Comparison of ENCODE assay signal across 1 cellular context in the genomic region with DNA sequence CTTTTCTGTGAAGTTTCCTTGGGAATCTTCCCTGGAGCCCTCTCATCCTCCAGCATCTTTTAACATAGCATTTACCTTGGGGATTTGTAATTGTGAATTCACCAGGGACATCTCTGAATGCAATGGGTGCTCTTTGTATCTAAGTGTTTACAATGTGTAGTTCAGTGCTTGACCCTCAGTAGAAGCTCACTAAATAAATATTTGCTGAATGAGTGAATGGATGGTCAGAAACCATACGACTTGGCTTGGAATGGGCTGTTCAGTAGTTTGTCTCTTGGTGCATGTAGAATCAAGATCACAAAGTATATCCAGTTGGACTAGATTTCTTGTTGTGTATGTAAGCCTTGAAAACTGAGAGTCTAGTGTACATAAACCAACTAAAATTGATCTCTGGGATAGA.
A peak's percentile ranks its signal among the peaks of the same experiment; 100 is the strongest.
TF ChIP-seq lines count a peak whose summit lies in the region.

No MANE protein-coding gene starts in this region.

TF ChIP-seq in HepG2, 621 proteins besides CTCF, POLR2A, EP300 and RAD21 (continued from another document):
- TF ChIP-seq, protein P1, sequence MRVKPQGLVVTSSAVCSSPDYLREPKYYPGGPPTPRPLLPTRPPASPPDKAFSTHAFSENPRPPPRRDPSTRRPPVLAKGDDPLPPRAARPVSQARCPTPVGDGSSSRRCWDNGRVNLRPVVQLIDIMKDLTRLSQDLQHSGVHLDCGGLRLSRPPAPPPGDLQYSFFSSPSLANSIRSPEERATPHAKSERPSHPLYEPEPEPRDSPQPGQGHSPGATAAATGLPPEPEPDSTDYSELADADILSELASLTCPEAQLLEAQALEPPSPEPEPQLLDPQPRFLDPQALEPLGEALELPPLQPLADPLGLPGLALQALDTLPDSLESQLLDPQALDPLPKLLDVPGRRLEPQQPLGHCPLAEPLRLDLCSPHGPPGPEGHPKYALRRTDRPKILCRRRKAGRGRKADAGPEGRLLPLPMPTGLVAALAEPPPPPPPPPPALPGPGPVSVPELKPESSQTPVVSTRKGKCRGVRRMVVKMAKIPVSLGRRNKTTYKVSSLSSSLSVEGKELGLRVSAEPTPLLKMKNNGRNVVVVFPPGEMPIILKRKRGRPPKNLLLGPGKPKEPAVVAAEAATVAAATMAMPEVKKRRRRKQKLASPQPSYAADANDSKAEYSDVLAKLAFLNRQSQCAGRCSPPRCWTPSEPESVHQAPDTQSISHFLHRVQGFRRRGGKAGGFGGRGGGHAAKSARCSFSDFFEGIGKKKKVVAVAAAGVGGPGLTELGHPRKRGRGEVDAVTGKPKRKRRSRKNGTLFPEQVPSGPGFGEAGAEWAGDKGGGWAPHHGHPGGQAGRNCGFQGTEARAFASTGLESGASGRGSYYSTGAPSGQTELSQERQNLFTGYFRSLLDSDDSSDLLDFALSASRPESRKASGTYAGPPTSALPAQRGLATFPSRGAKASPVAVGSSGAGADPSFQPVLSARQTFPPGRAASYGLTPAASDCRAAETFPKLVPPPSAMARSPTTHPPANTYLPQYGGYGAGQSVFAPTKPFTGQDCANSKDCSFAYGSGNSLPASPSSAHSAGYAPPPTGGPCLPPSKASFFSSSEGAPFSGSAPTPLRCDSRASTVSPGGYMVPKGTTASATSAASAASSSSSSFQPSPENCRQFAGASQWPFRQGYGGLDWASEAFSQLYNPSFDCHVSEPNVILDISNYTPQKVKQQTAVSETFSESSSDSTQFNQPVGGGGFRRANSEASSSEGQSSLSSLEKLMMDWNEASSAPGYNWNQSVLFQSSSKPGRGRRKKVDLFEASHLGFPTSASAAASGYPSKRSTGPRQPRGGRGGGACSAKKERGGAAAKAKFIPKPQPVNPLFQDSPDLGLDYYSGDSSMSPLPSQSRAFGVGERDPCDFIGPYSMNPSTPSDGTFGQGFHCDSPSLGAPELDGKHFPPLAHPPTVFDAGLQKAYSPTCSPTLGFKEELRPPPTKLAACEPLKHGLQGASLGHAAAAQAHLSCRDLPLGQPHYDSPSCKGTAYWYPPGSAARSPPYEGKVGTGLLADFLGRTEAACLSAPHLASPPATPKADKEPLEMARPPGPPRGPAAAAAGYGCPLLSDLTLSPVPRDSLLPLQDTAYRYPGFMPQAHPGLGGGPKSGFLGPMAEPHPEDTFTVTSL (CRISPR knock-in tag; IDR thresholded peaks at IDR 0.05; ENCODE audit: borderline replicate concordance) = peak; percentile 67; the same call in 1 of the 2 replicates
- TF ChIP-seq SOX6 (IDR thresholded peaks at IDR 0.05) = no peak
- TF ChIP-seq SOX6 (CRISPR knock-in tag; IDR thresholded peaks at IDR 0.05) = peak; percentile 16; the same call in 1 of the 2 replicates
- peak; percentile 32; the same call in 1 of the 2 replicates for TF ChIP-seq NR2F6 (IDR thresholded peaks at IDR 0.05)
- no peak for TF ChIP-seq NR2F6 (CRISPR knock-in tag; IDR thresholded peaks at IDR 0.05)
- TF ChIP-seq NFIC (IDR thresholded peaks at IDR 0.05; ENCODE audit: low read length) = 0 out of 2 replicates have a peak, but pooled peaks have one; percentile 19
- TF ChIP-seq, protein P2, sequence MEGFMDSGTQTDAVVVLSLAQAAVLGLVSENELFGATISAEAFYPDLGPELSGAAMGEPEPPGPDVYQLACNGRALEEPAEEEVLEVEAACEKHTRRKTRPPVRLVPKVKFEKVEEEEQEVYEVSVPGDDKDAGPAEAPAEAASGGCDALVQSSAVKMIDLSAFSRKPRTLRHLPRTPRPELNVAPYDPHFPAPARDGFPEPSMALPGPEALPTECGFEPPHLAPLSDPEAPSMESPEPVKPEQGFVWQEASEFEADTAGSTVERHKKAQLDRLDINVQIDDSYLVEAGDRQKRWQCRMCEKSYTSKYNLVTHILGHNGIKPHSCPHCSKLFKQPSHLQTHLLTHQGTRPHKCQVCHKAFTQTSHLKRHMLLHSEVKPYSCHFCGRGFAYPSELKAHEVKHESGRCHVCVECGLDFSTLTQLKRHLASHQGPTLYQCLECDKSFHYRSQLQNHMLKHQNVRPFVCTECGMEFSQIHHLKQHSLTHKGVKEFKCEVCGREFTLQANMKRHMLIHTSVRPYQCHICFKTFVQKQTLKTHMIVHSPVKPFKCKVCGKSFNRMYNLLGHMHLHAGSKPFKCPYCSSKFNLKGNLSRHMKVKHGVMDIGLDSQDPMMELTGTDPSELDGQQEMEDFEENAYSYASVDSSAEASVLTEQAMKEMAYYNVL (CRISPR knock-in tag; IDR thresholded peaks at IDR 0.05; ENCODE audit: borderline replicate concordance) = peak; percentile 68; the same call in 1 of the 2 replicates
- no peak for TF ChIP-seq NCOA5 (CRISPR knock-in tag; IDR thresholded peaks at IDR 0.05)
- no peak for TF ChIP-seq TBL1XR1 (IDR thresholded peaks at IDR 0.05; ENCODE audit: borderline replicate concordance, low read length, partially characterized antibody)
- no peak for TF ChIP-seq ZNF747 (CRISPR knock-in tag; IDR thresholded peaks at IDR 0.05; ENCODE audit: borderline replicate concordance)
- TF ChIP-seq NFRKB (IDR thresholded peaks at IDR 0.05) = no peak
- TF ChIP-seq PHF20 (CRISPR knock-in tag; IDR thresholded peaks at IDR 0.05) = no peak
- TF ChIP-seq ZNF552 (CRISPR knock-in tag; IDR thresholded peaks at IDR 0.05; ENCODE audit: borderline replicate concordance) = no peak
- peak; percentile 43; the same call in 1 of the 2 replicates for TF ChIP-seq ZNF331 (CRISPR knock-in tag; IDR thresholded peaks at IDR 0.05)
- TF ChIP-seq MAFF (IDR thresholded peaks at IDR 0.05; ENCODE audit: low read depth, low read length) = no peak
- TF ChIP-seq EZH2 (conservative IDR thresholded peaks at IDR 0.05; ENCODE audit: low read depth, low read length) = no peak
- no peak for TF ChIP-seq IRF2 (CRISPR knock-in tag; IDR thresholded peaks at IDR 0.05)
- TF ChIP-seq JARID2 (CRISPR knock-in tag; IDR thresholded peaks at IDR 0.05; ENCODE audit: insufficient replicate concordance) = no peak
- peak; percentile 91 for TF ChIP-seq ZNF24 (IDR thresholded peaks at IDR 0.05)
- no peak for TF ChIP-seq ATRX (CRISPR knock-in tag; IDR thresholded peaks at IDR 0.05; ENCODE audit: borderline replicate concordance)
- no peak for TF ChIP-seq ZNF891 (CRISPR knock-in tag; IDR thresholded peaks at IDR 0.05)
- TF ChIP-seq, protein P3, sequence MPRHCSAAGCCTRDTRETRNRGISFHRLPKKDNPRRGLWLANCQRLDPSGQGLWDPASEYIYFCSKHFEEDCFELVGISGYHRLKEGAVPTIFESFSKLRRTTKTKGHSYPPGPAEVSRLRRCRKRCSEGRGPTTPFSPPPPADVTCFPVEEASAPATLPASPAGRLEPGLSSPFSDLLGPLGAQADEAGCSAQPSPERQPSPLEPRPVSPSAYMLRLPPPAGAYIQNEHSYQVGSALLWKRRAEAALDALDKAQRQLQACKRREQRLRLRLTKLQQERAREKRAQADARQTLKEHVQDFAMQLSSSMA (CRISPR knock-in tag; IDR thresholded peaks at IDR 0.05) = no peak
- peak; percentile 34; the same call in 1 of the 2 replicates for TF ChIP-seq RARA (CRISPR knock-in tag; IDR thresholded peaks at IDR 0.05)
- TF ChIP-seq, protein P4, sequence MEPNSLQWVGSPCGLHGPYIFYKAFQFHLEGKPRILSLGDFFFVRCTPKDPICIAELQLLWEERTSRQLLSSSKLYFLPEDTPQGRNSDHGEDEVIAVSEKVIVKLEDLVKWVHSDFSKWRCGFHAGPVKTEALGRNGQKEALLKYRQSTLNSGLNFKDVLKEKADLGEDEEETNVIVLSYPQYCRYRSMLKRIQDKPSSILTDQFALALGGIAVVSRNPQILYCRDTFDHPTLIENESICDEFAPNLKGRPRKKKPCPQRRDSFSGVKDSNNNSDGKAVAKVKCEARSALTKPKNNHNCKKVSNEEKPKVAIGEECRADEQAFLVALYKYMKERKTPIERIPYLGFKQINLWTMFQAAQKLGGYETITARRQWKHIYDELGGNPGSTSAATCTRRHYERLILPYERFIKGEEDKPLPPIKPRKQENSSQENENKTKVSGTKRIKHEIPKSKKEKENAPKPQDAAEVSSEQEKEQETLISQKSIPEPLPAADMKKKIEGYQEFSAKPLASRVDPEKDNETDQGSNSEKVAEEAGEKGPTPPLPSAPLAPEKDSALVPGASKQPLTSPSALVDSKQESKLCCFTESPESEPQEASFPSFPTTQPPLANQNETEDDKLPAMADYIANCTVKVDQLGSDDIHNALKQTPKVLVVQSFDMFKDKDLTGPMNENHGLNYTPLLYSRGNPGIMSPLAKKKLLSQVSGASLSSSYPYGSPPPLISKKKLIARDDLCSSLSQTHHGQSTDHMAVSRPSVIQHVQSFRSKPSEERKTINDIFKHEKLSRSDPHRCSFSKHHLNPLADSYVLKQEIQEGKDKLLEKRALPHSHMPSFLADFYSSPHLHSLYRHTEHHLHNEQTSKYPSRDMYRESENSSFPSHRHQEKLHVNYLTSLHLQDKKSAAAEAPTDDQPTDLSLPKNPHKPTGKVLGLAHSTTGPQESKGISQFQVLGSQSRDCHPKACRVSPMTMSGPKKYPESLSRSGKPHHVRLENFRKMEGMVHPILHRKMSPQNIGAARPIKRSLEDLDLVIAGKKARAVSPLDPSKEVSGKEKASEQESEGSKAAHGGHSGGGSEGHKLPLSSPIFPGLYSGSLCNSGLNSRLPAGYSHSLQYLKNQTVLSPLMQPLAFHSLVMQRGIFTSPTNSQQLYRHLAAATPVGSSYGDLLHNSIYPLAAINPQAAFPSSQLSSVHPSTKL (CRISPR knock-in tag; IDR thresholded peaks at IDR 0.05) = 0 out of 2 replicates have a peak, but pooled peaks have one; percentile 51
- 0 out of 2 replicates have a peak, but pooled peaks have one; percentile 20 for TF ChIP-seq ZNF317 (CRISPR knock-in tag; IDR thresholded peaks at IDR 0.05)
- no peak for TF ChIP-seq ZNF501 (CRISPR knock-in tag; IDR thresholded peaks at IDR 0.05)
- TF ChIP-seq, protein P5, sequence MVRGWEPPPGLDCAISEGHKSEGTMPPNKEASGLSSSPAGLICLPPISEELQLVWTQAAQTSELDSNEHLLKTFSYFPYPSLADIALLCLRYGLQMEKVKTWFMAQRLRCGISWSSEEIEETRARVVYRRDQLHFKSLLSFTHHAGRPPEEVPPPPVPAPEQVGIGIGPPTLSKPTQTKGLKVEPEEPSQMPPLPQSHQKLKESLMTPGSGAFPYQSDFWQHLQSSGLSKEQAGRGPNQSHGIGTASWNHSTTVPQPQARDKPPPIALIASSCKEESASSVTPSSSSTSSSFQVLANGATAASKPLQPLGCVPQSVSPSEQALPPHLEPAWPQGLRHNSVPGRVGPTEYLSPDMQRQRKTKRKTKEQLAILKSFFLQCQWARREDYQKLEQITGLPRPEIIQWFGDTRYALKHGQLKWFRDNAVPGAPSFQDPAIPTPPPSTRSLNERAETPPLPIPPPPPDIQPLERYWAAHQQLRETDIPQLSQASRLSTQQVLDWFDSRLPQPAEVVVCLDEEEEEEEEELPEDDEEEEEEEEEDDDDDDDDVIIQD (CRISPR knock-in tag; IDR thresholded peaks at IDR 0.05; ENCODE audit: low read depth) = peak; percentile 21; the same call in 1 of the 2 replicates
- TF ChIP-seq FOXA3 (CRISPR knock-in tag; IDR thresholded peaks at IDR 0.05) = peak; percentile 51; the same call in 1 of the 2 replicates
TF ChIP-seq in HepG2: peak in this region for 14.
